Comparison of ENCODE assay signal across 8 cellular contexts in the genomic region with DNA sequence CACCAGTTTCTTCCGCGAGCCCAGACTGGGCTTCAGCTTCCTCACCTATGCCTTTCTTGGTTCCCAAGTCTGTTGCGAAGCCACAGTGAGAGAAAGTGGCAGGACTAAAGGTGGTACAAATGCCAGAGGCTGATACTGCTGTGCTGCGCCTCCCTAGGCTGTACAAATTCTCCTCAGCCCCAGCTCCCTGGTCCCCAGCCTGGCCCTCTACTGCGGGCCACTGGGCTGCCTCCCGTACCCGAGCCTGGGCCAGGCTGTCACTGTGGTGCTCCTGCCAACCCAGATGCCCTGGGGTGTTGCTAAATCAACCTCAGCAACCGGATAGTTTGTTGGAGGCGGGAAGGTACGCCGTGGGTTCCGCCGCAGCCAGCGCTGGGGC. TPM values are rescaled to one million over a fixed set of nuclear protein-coding genes. Genes with fewer than 3 reads are reported as not detected.
DNase-seq lines count a peak whose midpoint lies in the region; ATAC-seq, FAIRE-seq and TF ChIP-seq lines count a peak whose summit lies in the region.

No MANE protein-coding gene starts in this region.

- ATAC-seq in GM18511 (IDR thresholded peaks at IDR 0.05; ENCODE audit: unreplicated experiment) (peak; percentile 30), HG02938 (IDR thresholded peaks at IDR 0.05; ENCODE audit: unreplicated experiment) (peak; percentile 25), lower lobe of right lung (no peak)

- intact Hi-C loops in lower lobe of right lung (cut with DNase I) = loop anchor here (5.0 kb wide), 1 partner anchor 168 kb away; a partner anchor contains a TSS

- H3K4me1 ChIP-seq in lower lobe of right lung = peaks cover 50% of the 10 kb centered on the region

- H3K36me3 Mint-ChIP-seq in activated naive CD8-positive, alpha-beta T cell = peaks cover 6% of the 10 kb centered on the region

- no peak for FAIRE-seq in RCC 7860 (lab: Jason Lieb, UNC)

- H3K27ac ChIP-seq in lower lobe of right lung = peak overlapping the region; percentile 95

- no peaks in the 10 kb centered on the region for H3K9me3 Mint-ChIP-seq in activated naive CD8-positive, alpha-beta T cell (ENCODE audit: low read depth)

- TF ChIP-seq CTCF in lower lobe of right lung (IDR thresholded peaks at IDR 0.05) = no peak

- peak overlapping the region; percentile 95 for H3K4me3 ChIP-seq in lower lobe of right lung

- no peaks in the 10 kb centered on the region for H3K27me3 ChIP-seq in lower lobe of right lung (ENCODE audit: low read depth)

- peak overlapping the region; percentile 90 for H3K4me3 Mint-ChIP-seq in activated naive CD8-positive, alpha-beta T cell

- no peak for DNase-seq in lower lobe of right lung
- DNase-seq in NCI-H748 (lab: John Stamatoyannopoulos, UW; ENCODE audit: unreplicated experiment) = no peak
- DNase-seq in NCI-H524 (lab: John Stamatoyannopoulos, UW) = no peak
- DNase-seq in RCC 7860 (ENCODE audit: low spot score) = no peak
- DNase-seq in stimulated activated CD4-positive, alpha-beta T cell treated with anti-CD3 and anti-CD28 coated beads, Interleukin-4, amount 100 ng/mL, for 4 hours = no peak

- H3K36me3 ChIP-seq in lower lobe of right lung = peaks cover 9% of the 10 kb centered on the region

- no peaks in the 10 kb centered on the region for H3K27me3 Mint-ChIP-seq in activated naive CD8-positive, alpha-beta T cell

- H3K27ac Mint-ChIP-seq in activated naive CD8-positive, alpha-beta T cell = peak overlapping the region; percentile 28

- peaks cover 59% of the 10 kb centered on the region for H3K4me1 Mint-ChIP-seq in activated naive CD8-positive, alpha-beta T cell (ENCODE audit: low read depth)

- no peaks in the 10 kb centered on the region for H3K9me3 ChIP-seq in lower lobe of right lung

RNA-seq across cellular contexts. Expression of a gene that starts 0.4 kb away (rescaled TPM):
- total RNA-seq in lower lobe of right lung = 43.5 TPM

RNA-seq across cellular contexts. Expression of a gene that starts 36.2 kb away (rescaled TPM):
- total RNA-seq in lower lobe of right lung = 0.15 TPM

Comparison
In these comparisons a context has a peak if more than half of its experiments do, and no peak if none do; other contexts are left out.
1. ATAC-seq: peak in GM18511 (single experiment) and HG02938 (single experiment); none in lower lobe of right lung (0 of 2).